ENCODE assay signal across 19 cellular contexts in the genomic region with DNA sequence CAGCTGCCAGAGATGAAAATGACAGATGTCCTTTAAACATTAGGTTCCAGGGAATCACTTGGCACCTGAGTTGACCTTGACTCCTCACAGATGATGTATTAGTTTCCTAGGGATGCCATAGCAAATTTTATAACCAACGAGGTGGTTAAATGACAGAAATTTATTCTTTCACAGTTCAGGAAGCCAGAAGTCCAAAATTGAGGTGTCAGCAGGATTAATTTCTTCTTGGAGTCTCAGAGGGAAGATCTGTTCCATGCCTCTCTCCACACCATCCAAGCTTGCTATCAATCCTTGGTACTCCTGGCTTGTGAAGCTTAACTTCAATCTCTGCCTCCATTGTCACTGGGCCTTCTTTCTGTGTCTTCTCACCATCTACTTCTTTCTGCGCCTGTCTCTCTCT.
"Had no signal": no experiment of that assay in that cellular context is flagged by ENCODE, and none has a peak within 500 bp of the region (broad histone marks: within the 10 kb centered on the region; RNA-seq: fewer than 3 reads in every experiment).

No MANE protein-coding gene starts in this region.

- DNase-seq: activated CD4-positive, alpha-beta T cell treated with anti-CD3 and anti-CD28 coated beads, Interleukin-2, amount 10 ng/mL, durations not matched to agents 7 days and 5 days; activated CD8-positive, alpha-beta memory T cell treated with anti-CD3 and anti-CD28 coated beads, Interleukin-2, amount 50 U/mL, for 48 hours; activated gamma-delta T cell treated with Interleukin-2 at 50 U/mL for 16 hours; anterior cingulate cortex; body of pancreas; head of caudate nucleus; hypothalamus; left ventricle myocardium inferior; natural killer cell; retina; spleen; stimulated activated CD4-positive, alpha-beta T cell treated with anti-CD3 and anti-CD28 coated beads, Interleukin-4, amount 100 ng/mL, for 1 hour; stomach had no signal

- H3K27me3 ChIP-seq: body of pancreas, cardiac muscle cell, gastroesophageal sphincter, spleen, stomach, suprapubic skin, tibial nerve had no signal

- H3K27ac Mint-ChIP-seq: activated T-helper 1 cell treated with anti-CD3 and anti-CD28 coated beads, Interleukin-12 subunit alpha, Interleukin-12 subunit beta, Interleukin-2, Interleukin-4 antibody, amounts not matched to agents 30 ng/mL and 10 ng/mL and 1 ng/mL, durations not matched to agents 14 hours and 24 hours and 36 hours; natural killer cell; T-helper 1 cell treated with Interleukin-12 subunit alpha and Interleukin-12 subunit beta and Interleukin-4 antibody, amounts not matched to agents 30 μg/mL and 1 μg/mL, for 36 hours had no signal

- H3K9me3 ChIP-seq: suprapubic skin had no signal

- H3K4me3 Mint-ChIP-seq: activated CD4-positive, alpha-beta T cell treated with anti-CD3 and anti-CD28 coated beads, Interleukin-2, amount 10 ng/mL, durations not matched to agents 7 days and 5 days; activated T-helper 1 cell treated with anti-CD3 and anti-CD28 coated beads, Interleukin-12 subunit alpha, Interleukin-12 subunit beta, Interleukin-2, Interleukin-4 antibody, amounts not matched to agents 30 ng/mL and 10 ng/mL and 1 ng/mL, durations not matched to agents 14 hours and 24 hours and 36 hours; natural killer cell; T-helper 1 cell treated with Interleukin-12 subunit alpha and Interleukin-12 subunit beta and Interleukin-4 antibody, amounts not matched to agents 30 μg/mL and 1 μg/mL, for 36 hours had no signal

- ATAC-seq: body of pancreas, gastroesophageal sphincter, natural killer cell had no signal

- H3K4me3 ChIP-seq: body of pancreas, cardiac muscle cell, gastroesophageal sphincter, left ventricle myocardium inferior, spleen, stomach, suprapubic skin, tibial nerve had no signal

- H3K4me1 ChIP-seq: body of pancreas, gastroesophageal sphincter had no signal

- H3K27me3 Mint-ChIP-seq: activated CD4-positive, alpha-beta T cell treated with anti-CD3 and anti-CD28 coated beads, Interleukin-2, amount 10 ng/mL, durations not matched to agents 7 days and 5 days had no signal

- H3K36me3 ChIP-seq: cardiac muscle cell, gastroesophageal sphincter, spleen, stomach, suprapubic skin, tibial nerve had no signal

- H3K27ac ChIP-seq: body of pancreas, cardiac muscle cell, gastroesophageal sphincter, left ventricle myocardium inferior, stomach, tibial nerve had no signal
